In the genomic region with DNA sequence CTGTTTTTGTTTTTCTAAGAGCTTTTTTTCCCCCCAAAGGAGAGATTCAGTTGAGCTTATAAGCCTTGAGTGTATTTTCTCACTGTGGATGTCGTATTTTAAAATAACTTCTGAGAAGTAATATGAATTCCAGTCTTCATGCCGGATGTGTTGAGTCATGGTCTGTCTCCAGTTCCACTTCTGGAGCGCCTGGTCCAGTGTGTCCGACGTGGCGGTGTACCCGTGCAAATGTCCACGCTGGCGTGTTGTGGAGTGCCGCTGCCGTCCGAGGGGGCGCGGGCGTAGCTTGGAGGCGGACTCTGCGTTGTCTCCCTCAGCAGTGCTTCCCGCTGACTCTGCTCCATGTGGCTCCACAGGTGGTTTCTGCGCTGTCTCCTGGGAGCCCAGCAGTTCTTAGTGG, we compare ENCODE assay signal across 23 cellular contexts.
DNase-seq lines count a peak whose midpoint lies in the region; TF ChIP-seq lines count a peak whose summit lies in the region.
"Had no signal": no experiment of that assay in that cellular context is flagged by ENCODE, and none has a peak within 500 bp of the region (broad histone marks: within the 10 kb centered on the region; RNA-seq: fewer than 3 reads in every experiment).

No MANE protein-coding gene starts in this region.

- H3K27ac Mint-ChIP-seq in nephron: peak overlapping the region in 2 of 3 experiments; percentile 45 to 60
- H3K27ac Mint-ChIP-seq in type B pancreatic cell: peak overlapping the region; percentile 65
- H3K27ac Mint-ChIP-seq: activated naive CD8-positive, alpha-beta T cell treated with anti-CD3 and anti-CD28 coated beads, Interleukin-2, amount 50 U/mL, for 24 hours; memory B cell; stimulated activated naive CD8-positive, alpha-beta T cell treated with anti-CD3 and anti-CD28 coated beads, Interleukin-15, amount 100 ng/mL, for 72 hours had no signal

- H3K4me1 Mint-ChIP-seq in nephron: peaks cover 44% of the 10 kb centered on the region
- H3K4me1 Mint-ChIP-seq in type B pancreatic cell (ENCODE audit: unreplicated experiment): peaks cover 6% of the 10 kb centered on the region

- DNase-seq in brain microvascular endothelial cell (peak; percentile 66), type B pancreatic cell (ENCODE audit: extremely low spot score, unreplicated experiment) (no peak), DMS114 treated with DMSO at 0.1 percent for 48 hours (lab: John Stamatoyannopoulos, UW; ENCODE audit: unreplicated experiment) (no peak), NCI-H1417 treated with DMSO at 0.1 percent for 48 hours (lab: John Stamatoyannopoulos, UW) (no peak)
- no peak for DNase-seq in effector memory CD4-positive, alpha-beta T cell
- DNase-seq: activated CD4-positive, alpha-beta T cell treated with anti-CD3 and anti-CD28 coated beads, Interleukin-2, amount 50 U/mL, for 4 hours; activated CD8-positive, alpha-beta memory T cell treated with anti-CD3 and anti-CD28 coated beads, Interleukin-2, amount 50 U/mL, for 48 hours; activated effector memory CD4-positive, alpha-beta T cell treated with Interleukin-2 at 50 U/mL for 16 hours; activated naive CD8-positive, alpha-beta T cell treated with anti-CD3 and anti-CD28 coated beads, Interleukin-2, amount 50 U/mL, for 24 hours; erythroblast; MM.1S; NCI-H1694; NCI-H2227 treated with DMSO at 0.1 percent for 48 hours; SJCRH30; spleen; stimulated activated CD4-positive, alpha-beta T cell treated with anti-CD3 and anti-CD28 coated beads, Interleukin-4, amount 100 ng/mL, for 4 hours; stimulated activated naive CD8-positive, alpha-beta T cell treated with anti-CD3 and anti-CD28 coated beads, Interleukin-15, amount 100 ng/mL, for 72 hours had no signal

- no peaks in the 10 kb centered on the region for H3K27me3 ChIP-seq in brain microvascular endothelial cell (replicated peaks)
- H3K27me3 ChIP-seq in effector memory CD4-positive, alpha-beta T cell (replicated peaks; ENCODE audit: control insufficient read depth, insufficient read depth, low read length, poor library complexity, severe bottlenecking): no peaks in the 10 kb centered on the region
- H3K27me3 ChIP-seq: gastroesophageal sphincter, SJCRH30, spleen, upper lobe of left lung had no signal

- no peak for TF ChIP-seq CTCF in HEK293 (tag by site-specific recombination; IDR thresholded peaks at IDR 0.05)
- no peak for TF ChIP-seq CTCF in brain microvascular endothelial cell (IDR thresholded peaks at IDR 0.05; ENCODE audit: low read depth, low read length, missing control alignments)
- no peak for TF ChIP-seq CTCF in nephron (IDR thresholded peaks at IDR 0.05; ENCODE audit: unreplicated experiment in 3 of 3)
- TF ChIP-seq CTCF in type B pancreatic cell (conservative IDR thresholded peaks at IDR 0.05): no peak

- H3K4me3 Mint-ChIP-seq in nephron: no peak overlapping the region
- no peak overlapping the region for H3K4me3 Mint-ChIP-seq in type B pancreatic cell
- H3K4me3 Mint-ChIP-seq: activated naive CD8-positive, alpha-beta T cell treated with anti-CD3 and anti-CD28 coated beads, Interleukin-2, amount 50 U/mL, for 24 hours; memory B cell; naive thymus-derived CD8-positive, alpha-beta T cell; stimulated activated naive CD8-positive, alpha-beta T cell treated with anti-CD3 and anti-CD28 coated beads, Interleukin-15, amount 100 ng/mL, for 72 hours had no signal

- H3K4me3 ChIP-seq in HEK293 (ENCODE audit: low read depth, low read length) (no peak overlapping the region), brain microvascular endothelial cell (ENCODE audit: low read depth, low read length) (no peak overlapping the region)
- no peak overlapping the region for H3K4me3 ChIP-seq in effector memory CD4-positive, alpha-beta T cell (ENCODE audit: insufficient read depth, low read depth, low read length, poor library complexity, severe bottlenecking)
- H3K4me3 ChIP-seq: gastroesophageal sphincter, SJCRH30, spleen, upper lobe of left lung had no signal

- H3K9me3 Mint-ChIP-seq in nephron: no peaks in the 10 kb centered on the region
- H3K9me3 Mint-ChIP-seq in type B pancreatic cell: no peaks in the 10 kb centered on the region
- H3K9me3 Mint-ChIP-seq: activated naive CD8-positive, alpha-beta T cell treated with anti-CD3 and anti-CD28 coated beads, Interleukin-2, amount 50 U/mL, for 24 hours; memory B cell; naive thymus-derived CD8-positive, alpha-beta T cell; stimulated activated naive CD8-positive, alpha-beta T cell treated with anti-CD3 and anti-CD28 coated beads, Interleukin-15, amount 100 ng/mL, for 72 hours had no signal

- no peaks in the 10 kb centered on the region for H3K4me1 ChIP-seq in HEK293 (ENCODE audit: control insufficient read depth, insufficient read depth, low read length)
- H3K4me1 ChIP-seq in effector memory CD4-positive, alpha-beta T cell (ENCODE audit: control insufficient read depth, insufficient read depth, low read length, poor library complexity, severe bottlenecking): no peaks in the 10 kb centered on the region
- H3K4me1 ChIP-seq: gastroesophageal sphincter, spleen, upper lobe of left lung had no signal

- POLR2A ChIA-PET in HEK293 (lab: Yijun Ruan, JAX): no interaction called here

- H3K27me3 Mint-ChIP-seq in nephron (ENCODE audit: low read depth): no peaks in the 10 kb centered on the region
- no peaks in the 10 kb centered on the region for H3K27me3 Mint-ChIP-seq in type B pancreatic cell
- H3K27me3 Mint-ChIP-seq: activated naive CD8-positive, alpha-beta T cell treated with anti-CD3 and anti-CD28 coated beads, Interleukin-2, amount 50 U/mL, for 24 hours; memory B cell; naive thymus-derived CD8-positive, alpha-beta T cell; stimulated activated naive CD8-positive, alpha-beta T cell treated with anti-CD3 and anti-CD28 coated beads, Interleukin-15, amount 100 ng/mL, for 72 hours had no signal

- H3K9me3 ChIP-seq in HEK293 (ENCODE audit: control insufficient read depth, insufficient read depth, low read depth, low read length): no peaks in the 10 kb centered on the region
- H3K9me3 ChIP-seq in effector memory CD4-positive, alpha-beta T cell (ENCODE audit: control insufficient read depth, low read length): no peaks in the 10 kb centered on the region
- H3K9me3 ChIP-seq: gastroesophageal sphincter, SJCRH30, spleen, upper lobe of left lung had no signal

- in situ Hi-C loops in brain microvascular endothelial cell (cut with HindIII; ENCODE audit: low pct_ligation_motif_present, low sequenced_read_pairs): no loop called here

- H3K36me3 ChIP-seq in HEK293 (ENCODE audit: control insufficient read depth in 2 of 2, insufficient read depth in 1 of 2, low read length in 2 of 2): peaks cover 0 to 57% of the 10 kb centered on the region in 2 experiments; a peak in 1 of 3 replicates
- H3K36me3 ChIP-seq in brain microvascular endothelial cell (replicated peaks): no peaks in the 10 kb centered on the region
- H3K36me3 ChIP-seq in effector memory CD4-positive, alpha-beta T cell (ENCODE audit: control insufficient read depth, insufficient read depth, low read length): peaks cover 30% of the 10 kb centered on the region

- CTCF ChIA-PET in HEK293 (lab: Yijun Ruan, JAX): interaction anchor here (0.7 to 1.0 kb wide), 2 partner anchors 13 to 17 kb away, joined by 4 read pairs; no protein-coding TSS in a partner anchor

- peaks cover 54% of the 10 kb centered on the region for H3K36me3 Mint-ChIP-seq in nephron (ENCODE audit: low read depth)
- peaks cover 20% of the 10 kb centered on the region for H3K36me3 Mint-ChIP-seq in type B pancreatic cell

- H3K27ac ChIP-seq in HEK293 (ENCODE audit: extremely low read depth, low read depth, low read length) (no peak overlapping the region), brain microvascular endothelial cell (peak overlapping the region; percentile 52)
- H3K27ac ChIP-seq in effector memory CD4-positive, alpha-beta T cell (ENCODE audit: insufficient read depth, low read length, poor library complexity, severe bottlenecking): no peak overlapping the region
- H3K27ac ChIP-seq: gastroesophageal sphincter, SJCRH30, spleen, upper lobe of left lung had no signal

TF ChIP-seq in HEK293, 187 proteins besides CTCF, POLR2A, EP300 and RAD21 (continues in another document):
- TF ChIP-seq ZNF324 (tag by site-specific recombination; IDR thresholded peaks at IDR 0.05): no peak
- TF ChIP-seq ZNF792 (tag by site-specific recombination; IDR thresholded peaks at IDR 0.05): no peak
- no peak for TF ChIP-seq ZNF544 (tag by site-specific recombination; IDR thresholded peaks at IDR 0.05)
- no peak for TF ChIP-seq ZNF184 (tag by site-specific recombination; IDR thresholded peaks at IDR 0.05)
- TF ChIP-seq, protein P1, sequence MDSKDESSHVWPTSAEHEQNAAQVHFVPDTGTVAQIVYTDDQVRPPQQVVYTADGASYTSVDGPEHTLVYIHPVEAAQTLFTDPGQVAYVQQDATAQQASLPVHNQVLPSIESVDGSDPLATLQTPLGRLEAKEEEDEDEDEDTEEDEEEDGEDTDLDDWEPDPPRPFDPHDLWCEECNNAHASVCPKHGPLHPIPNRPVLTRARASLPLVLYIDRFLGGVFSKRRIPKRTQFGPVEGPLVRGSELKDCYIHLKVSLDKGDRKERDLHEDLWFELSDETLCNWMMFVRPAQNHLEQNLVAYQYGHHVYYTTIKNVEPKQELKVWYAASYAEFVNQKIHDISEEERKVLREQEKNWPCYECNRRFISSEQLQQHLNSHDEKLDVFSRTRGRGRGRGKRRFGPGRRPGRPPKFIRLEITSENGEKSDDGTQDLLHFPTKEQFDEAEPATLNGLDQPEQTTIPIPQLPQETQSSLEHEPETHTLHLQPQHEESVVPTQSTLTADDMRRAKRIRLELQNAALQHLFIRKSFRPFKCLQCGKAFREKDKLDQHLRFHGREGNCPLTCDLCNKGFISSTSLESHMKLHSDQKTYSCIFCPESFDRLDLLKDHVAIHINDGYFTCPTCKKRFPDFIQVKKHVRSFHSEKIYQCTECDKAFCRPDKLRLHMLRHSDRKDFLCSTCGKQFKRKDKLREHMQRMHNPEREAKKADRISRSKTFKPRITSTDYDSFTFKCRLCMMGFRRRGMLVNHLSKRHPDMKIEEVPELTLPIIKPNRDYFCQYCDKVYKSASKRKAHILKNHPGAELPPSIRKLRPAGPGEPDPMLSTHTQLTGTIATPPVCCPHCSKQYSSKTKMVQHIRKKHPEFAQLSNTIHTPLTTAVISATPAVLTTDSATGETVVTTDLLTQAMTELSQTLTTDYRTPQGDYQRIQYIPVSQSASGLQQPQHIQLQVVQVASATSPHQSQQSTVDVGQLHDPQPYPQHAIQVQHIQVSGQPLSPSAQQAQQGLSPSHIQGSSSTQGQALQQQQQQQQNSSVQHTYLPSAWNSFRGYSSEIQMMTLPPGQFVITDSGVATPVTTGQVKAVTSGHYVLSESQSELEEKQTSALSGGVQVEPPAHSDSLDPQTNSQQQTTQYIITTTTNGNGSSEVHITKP (tag by site-specific recombination; IDR thresholded peaks at IDR 0.05): no peak
- TF ChIP-seq YY1 (tag by site-specific recombination; IDR thresholded peaks at IDR 0.05): no peak
